ENCODE assay signal across 28 cellular contexts in the genomic region with DNA sequence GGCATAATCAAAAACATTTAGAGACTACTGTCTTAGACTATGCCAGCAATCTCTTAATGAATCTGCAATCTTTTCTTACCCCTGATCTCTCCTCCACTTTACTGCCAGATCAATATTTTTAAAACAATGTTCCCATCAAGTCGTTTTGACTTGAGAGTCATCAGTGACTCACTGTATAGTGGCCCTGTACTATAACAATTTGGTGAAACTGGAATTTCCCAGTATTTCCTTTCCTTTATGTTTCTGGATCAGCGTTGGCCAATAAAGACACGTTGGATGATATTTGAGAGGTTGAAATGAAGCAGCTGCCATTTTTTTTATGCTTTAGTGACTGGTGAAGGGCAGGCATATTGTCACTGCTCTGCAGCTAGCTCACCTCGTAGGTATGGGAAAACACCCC. TPM values are rescaled to one million over a fixed set of nuclear protein-coding genes. Genes with fewer than 3 reads are reported as not detected.
DNase-seq lines count a peak whose midpoint lies in the region; ATAC-seq, FAIRE-seq and TF ChIP-seq lines count a peak whose summit lies in the region.
"Had no signal": no experiment of that assay in that cellular context is flagged by ENCODE, and none has a peak within 500 bp of the region (broad histone marks: within the 10 kb centered on the region; RNA-seq: fewer than 3 reads in every experiment).

No MANE protein-coding gene starts in this region.

- no peak for FAIRE-seq in H54 (lab: Jason Lieb, UNC)
- FAIRE-seq: GM12891 had no signal

- no peaks in the 10 kb centered on the region for H3K9me3 ChIP-seq in PC-3 (ENCODE audit: low read length)
- H3K9me3 ChIP-seq: adrenal gland, thyroid gland had no signal

- no peak overlapping the region for H3K4me3 ChIP-seq in PC-3 (ENCODE audit: low read length)
- H3K4me3 ChIP-seq: adrenal gland, thyroid gland had no signal

- TF ChIP-seq CTCF in PC-3 (conservative IDR thresholded peaks at IDR 0.05; ENCODE audit: low read depth, low read length) (no peak), chondrocyte (IDR thresholded peaks at IDR 0.05) (no peak)

- no peak for TF ChIP-seq POLR2A in H54 (IDR thresholded peaks at IDR 0.05; ENCODE audit: low read depth, low read length)

- no peaks in the 10 kb centered on the region for H3F3A ChIP-seq in PC-3 (ENCODE audit: low read length, unreplicated experiment)

- H3K36me3 ChIP-seq in PC-3 (ENCODE audit: low read depth, low read length) = no peaks in the 10 kb centered on the region
- H3K36me3 ChIP-seq: adrenal gland, thyroid gland had no signal

- H3K27me3 Mint-ChIP-seq in chondrocyte (ENCODE audit: low read depth) = no peaks in the 10 kb centered on the region

- no peak overlapping the region for H3K4me3 Mint-ChIP-seq in chondrocyte (ENCODE audit: unreplicated experiment)
- H3K4me3 Mint-ChIP-seq: activated T-cell treated with anti-CD3 and anti-CD28 coated beads, Interleukin-2, amount 50 U/mL, for 24 hours; CD8-positive, alpha-beta T cell; IgD-negative memory B cell had no signal

- no peaks in the 10 kb centered on the region for H3K36me3 Mint-ChIP-seq in chondrocyte (ENCODE audit: low read depth)
- H3K36me3 Mint-ChIP-seq: CD8-positive, alpha-beta T cell; IgD-negative memory B cell had no signal

- peaks cover 6% of the 10 kb centered on the region; the same call in 1 of the 2 replicates for H3K4me1 ChIP-seq in PC-3 (ENCODE audit: insufficient read depth, low read length)
- H3K4me1 ChIP-seq: adrenal gland, thyroid gland had no signal

- H3K27ac Mint-ChIP-seq in chondrocyte (ENCODE audit: unreplicated experiment) = peak overlapping the region; percentile 9
- H3K27ac Mint-ChIP-seq: activated T-cell treated with anti-CD3 and anti-CD28 coated beads, Interleukin-2, amount 50 U/mL, for 24 hours; CD8-positive, alpha-beta T cell; IgD-negative memory B cell had no signal

- POLR2A ChIA-PET in PC-3 (lab: Charles Lee; ENCODE audit: unreplicated experiment) = no interaction called here

- no peak overlapping the region for H3K9ac ChIP-seq in PC-3 (ENCODE audit: low read length)

- intact Hi-C loops in PC-3 (cut with micrococcal nuclease) = no loop called here

- ATAC-seq in PC-3 (peak; percentile 71), HG03280 (IDR thresholded peaks at IDR 0.05; ENCODE audit: unreplicated experiment) (no peak), HG02870 (IDR thresholded peaks at IDR 0.05; ENCODE audit: unreplicated experiment) (no peak)
- ATAC-seq: CD8-positive, alpha-beta T cell had no signal

- no peak overlapping the region for H3K4me2 ChIP-seq in PC-3 (ENCODE audit: low read length)

- H3K4me1 Mint-ChIP-seq in chondrocyte (ENCODE audit: low read depth) = peaks cover 16% of the 10 kb centered on the region
- H3K4me1 Mint-ChIP-seq: IgD-negative memory B cell had no signal

- CTCF ChIA-PET in PC-3 (lab: Charles Lee) = no interaction called here

- no peaks in the 10 kb centered on the region for H3K79me2 ChIP-seq in PC-3 (ENCODE audit: low read length)

- no peaks in the 10 kb centered on the region for H3K27me3 ChIP-seq in PC-3 (ENCODE audit: low read length)
- H3K27me3 ChIP-seq: adrenal gland, thyroid gland had no signal

- no peaks in the 10 kb centered on the region for H3K9me2 ChIP-seq in PC-3 (replicated peaks; ENCODE audit: low read length)

- BruUV-seq in PC-3 (replicated peaks; lab: Mats Ljungman, UMichigan) = no TSS peak

- peak overlapping the region; percentile 24 for H3K27ac ChIP-seq in PC-3 (ENCODE audit: low read length)
- H3K27ac ChIP-seq: adrenal gland, thyroid gland had no signal

- no peak overlapping the region for H2AFZ ChIP-seq in PC-3 (ENCODE audit: low read length)

- H4K20me1 ChIP-seq in PC-3 (ENCODE audit: low read length) = no peaks in the 10 kb centered on the region

- no peaks in the 10 kb centered on the region for H3K9me3 Mint-ChIP-seq in chondrocyte (ENCODE audit: low read depth)
- H3K9me3 Mint-ChIP-seq: activated T-cell treated with anti-CD3 and anti-CD28 coated beads, Interleukin-2, amount 50 U/mL, for 24 hours; CD8-positive, alpha-beta T cell; IgD-negative memory B cell had no signal

- DNase-seq in H54 (ENCODE audit: insufficient read length, low spot score) (peak; percentile 35), PC-3 (peak; percentile 59), chondrocyte (ENCODE audit: low spot score) (no peak), kidney tubule cell (ENCODE audit: low spot score) (peak; percentile 24), SW480 (ENCODE audit: low spot score) (no peak), midbrain (lab: John Stamatoyannopoulos, UW) (no peak)
- DNase-seq: activated CD8-positive, alpha-beta memory T cell treated with anti-CD3 and anti-CD28 coated beads for 24 hours; activated T-cell treated with anti-CD3 and anti-CD28 coated beads, Interleukin-2, amount 50 U/mL, for 24 hours; adrenal gland; caudate nucleus; CD8-positive, alpha-beta T cell; DMS53; kidney glomerular epithelial cell; MM.1S; NCI-H1436; NCI-H510A; nucleus accumbens; RPMI8226; stimulated activated CD4-positive, alpha-beta T cell treated with anti-CD3 and anti-CD28 coated beads, Interleukin-4, amount 100 ng/mL, for 24 hours; stimulated activated naive CD4-positive, alpha-beta T cell treated with Interleukin-2 at 50 U/mL for 16 hours; T1000; thyroid gland had no signal

RNA-seq across cellular contexts. Expression of gene SMIM13, which starts 10.1 kb away (rescaled TPM):
- total RNA-seq in PC-3 (2014; rRNA removed) = 7.1 and 9.0 TPM in 2 replicates
- 18.0 to 22.7 TPM (median 20.9 TPM) in 3 replicates for total RNA-seq in chondrocyte

RNA-seq across cellular contexts. Expression of gene ERVFRD-1, which starts 28.0 kb away (rescaled TPM):
- total RNA-seq in PC-3 (2014; rRNA removed) = not detected in 2 replicates
- total RNA-seq in chondrocyte = not detected in 3 replicates
- total RNA-seq: CD8-positive, alpha-beta T cell; epithelial cell of proximal tubule; myocyte; thyroid gland had no signal

RNA-seq across cellular contexts. Expression of gene ELOVL2, which starts 39.4 kb away (rescaled TPM):
- 0.91 and 1.8 TPM in 2 replicates for total RNA-seq in PC-3 (2014; rRNA removed)
- total RNA-seq in chondrocyte = 18.1 to 41.3 TPM (median 18.2 TPM) in 3 replicates
- total RNA-seq: CD8-positive, alpha-beta T cell had no signal

Comparison
In these comparisons a context has a peak if more than half of its experiments do, and no peak if none do; other contexts are left out.
1. DNase-seq: peak in H54 (single experiment), PC-3 (single experiment) and kidney tubule cell (single experiment); none in chondrocyte (single experiment), SW480 (single experiment) and midbrain (single experiment).